In genomic region chr1:165768513-165769394, GRCh38 we compare ENCODE assay signal across 8 cellular contexts. TPM values are rescaled to one million over a fixed set of nuclear protein-coding genes. Genes with fewer than 3 reads are reported as not detected.
A peak's percentile ranks its signal among the peaks of the same experiment; 100 is the strongest.
DNase-seq lines count a peak whose midpoint lies in the region; ATAC-seq and TF ChIP-seq lines count a peak whose summit lies in the region.

TSS of gene TMCO1 (minus strand) at chr1:165768868. CDS start at chr1:165768751, 117 bp downstream.

- peak; percentile 34 for TF ChIP-seq CTCF in GM06990 (IDR thresholded peaks at IDR 0.05; ENCODE audit: insufficient read depth, low read length, poor library complexity, severe bottlenecking)
- TF ChIP-seq CTCF in HFF-Myc (IDR thresholded peaks at IDR 0.05; ENCODE audit: low read depth, low read length, missing control alignments) = peak; percentile 18
- TF ChIP-seq CTCF in gastroesophageal sphincter (IDR thresholded peaks at IDR 0.05) = peak in 2 of 4 experiments; percentile 24 to 42
- peak; percentile 23 for TF ChIP-seq CTCF in neutrophil (IDR thresholded peaks at IDR 0.05)

- H3K27ac Mint-ChIP-seq in activated naive CD4-positive, alpha-beta T cell treated with anti-CD3 and anti-CD28 coated beads, Interleukin-2, amount 10 ng/mL, durations not matched to agents 7 days and 5 days = peak within 1 kb of the TSS; percentile 99

- H3K27me3 Mint-ChIP-seq in activated naive CD4-positive, alpha-beta T cell treated with anti-CD3 and anti-CD28 coated beads, Interleukin-2, amount 10 ng/mL, durations not matched to agents 7 days and 5 days = no peaks in the 10 kb centered on the region

- peak; percentile 89 for DNase-seq in GM06990 (ENCODE audit: extremely low read depth, insufficient read length)
- peak; percentile 95 for DNase-seq in HFF-Myc (ENCODE audit: extremely low read depth, low read depth)
- peak; percentile 100 for DNase-seq in NAMALWA (ENCODE audit: low spot score)
- peak; percentile 87 for DNase-seq in SK-N-MC (ENCODE audit: low read depth, low spot score)
- DNase-seq in activated naive CD4-positive, alpha-beta T cell treated with anti-CD3 and anti-CD28 coated beads, Interleukin-2, amount 10 ng/mL, durations not matched to agents 7 days and 5 days = peak; percentile 97
- DNase-seq in substantia nigra (lab: John Stamatoyannopoulos, UW) = peak; percentile 48 to 97 (median 92)

- H3K36me3 Mint-ChIP-seq in activated naive CD4-positive, alpha-beta T cell treated with anti-CD3 and anti-CD28 coated beads, Interleukin-2, amount 10 ng/mL, durations not matched to agents 7 days and 5 days = peaks cover 51% of the 10 kb centered on the region

- H3K4me1 Mint-ChIP-seq in activated naive CD4-positive, alpha-beta T cell treated with anti-CD3 and anti-CD28 coated beads, Interleukin-2, amount 10 ng/mL, durations not matched to agents 7 days and 5 days = peaks cover 54% of the 10 kb centered on the region

- H3K4me1 ChIP-seq in gastroesophageal sphincter (peaks cover 4 to 56% (median 18%) of the 10 kb centered on the region in 3 donors), neutrophil (ENCODE audit: control insufficient read depth in 1 of 2, insufficient read depth in 1 of 2, low read depth in 1 of 2, low read length in 1 of 2) (peaks cover 17 to 24% of the 10 kb centered on the region in 2 experiments)

- H3K36me3 ChIP-seq in GM06990 (ENCODE audit: control insufficient read depth, insufficient read depth, low read length) = peaks cover 6% of the 10 kb centered on the region
- peaks cover 29% of the 10 kb centered on the region for H3K36me3 ChIP-seq in SK-N-MC (ENCODE audit: insufficient read depth, low read length)
- H3K36me3 ChIP-seq in gastroesophageal sphincter = peaks cover 0 to 43% of the 10 kb centered on the region in 2 donors
- H3K36me3 ChIP-seq in neutrophil = peaks cover 28% of the 10 kb centered on the region

- no peak for TF ChIP-seq EP300 in gastroesophageal sphincter (IDR thresholded peaks at IDR 0.05)

- H3K4me3 ChIP-seq in GM06990 (replicated peaks; ENCODE audit: low read depth, low read length) (peak within 1 kb of the TSS; percentile 79), HFF-Myc (replicated peaks; ENCODE audit: low read depth, low read length) (peak within 1 kb of the TSS; percentile 95), SK-N-MC (peak within 1 kb of the TSS; percentile 96), gastroesophageal sphincter (peak within 1 kb of the TSS; percentile 68), neutrophil (ENCODE audit: low read depth in 1 of 2, low read length in 1 of 2) (peak within 1 kb of the TSS; percentile 63 to 83)

- peak within 1 kb of the TSS; percentile 94 for H3K27ac ChIP-seq in SK-N-MC
- peak within 1 kb of the TSS; percentile 86 to 95 (median 90) for H3K27ac ChIP-seq in gastroesophageal sphincter
- peak within 1 kb of the TSS; percentile 91 for H3K27ac ChIP-seq in neutrophil
- peak within 1 kb of the TSS; percentile 79 for H3K27ac ChIP-seq in substantia nigra (ENCODE audit: low read depth, low read length, poor library complexity, severe bottlenecking)

- CTCF ChIA-PET in activated naive CD4-positive, alpha-beta T cell treated with anti-CD3 and anti-CD28 coated beads, Interleukin-2, amount 10 ng/mL, durations not matched to agents 7 days and 5 days (lab: Charles Lee) = interaction anchor here (0.9 to 2.6 kb wide), 8 partner anchors 72 to 399 kb away, joined by 3 to 6 read pairs (median 4); partner anchors contain the start of gene FAM78B

- H3K27me3 ChIP-seq in GM06990 (replicated peaks; ENCODE audit: control insufficient read depth, insufficient read depth, low read length) = no peaks in the 10 kb centered on the region
- no peaks in the 10 kb centered on the region for H3K27me3 ChIP-seq in gastroesophageal sphincter
- no peaks in the 10 kb centered on the region for H3K27me3 ChIP-seq in neutrophil

- H3K9me3 ChIP-seq in SK-N-MC (ENCODE audit: low read depth, low read length) = no peaks in the 10 kb centered on the region
- H3K9me3 ChIP-seq in gastroesophageal sphincter = no peaks in the 10 kb centered on the region
- H3K9me3 ChIP-seq in neutrophil = no peaks in the 10 kb centered on the region

- peak; percentile 50 to 56 for TF ChIP-seq POLR2A in gastroesophageal sphincter (IDR thresholded peaks at IDR 0.05)

- H3K4me3 Mint-ChIP-seq in activated naive CD4-positive, alpha-beta T cell treated with anti-CD3 and anti-CD28 coated beads, Interleukin-2, amount 10 ng/mL, durations not matched to agents 7 days and 5 days = peak within 1 kb of the TSS; percentile 98

- 0% methylated on average over 19 to 33 of the region's 56 CpGs for WGBS in gastroesophageal sphincter (ENCODE audit: low coverage in 1 of 2), 2 donors

- peak; percentile 100 for ATAC-seq in gastroesophageal sphincter

- peak within 1 kb of the TSS; percentile 97 for H3K9ac ChIP-seq in SK-N-MC (ENCODE audit: insufficient read length)

- H3K9me3 Mint-ChIP-seq in activated naive CD4-positive, alpha-beta T cell treated with anti-CD3 and anti-CD28 coated beads, Interleukin-2, amount 10 ng/mL, durations not matched to agents 7 days and 5 days = no peaks in the 10 kb centered on the region

RNA-seq across cellular contexts. Expression of gene TMCO1, which starts in this region (rescaled TPM):
- total RNA-seq in gastroesophageal sphincter = 10 to 100 TPM; 33.2 to 57.7 (median 40.2) TPM

Comparison
In these comparisons a context has a peak if more than half of its experiments do, and no peak if none do; other contexts are left out.
1. Peak in every context shown above with its lines: DNase-seq, ATAC-seq, H3K4me3 ChIP-seq and H3K27ac ChIP-seq.